ENCODE assay signal across 7 cellular contexts in the genomic region with DNA sequence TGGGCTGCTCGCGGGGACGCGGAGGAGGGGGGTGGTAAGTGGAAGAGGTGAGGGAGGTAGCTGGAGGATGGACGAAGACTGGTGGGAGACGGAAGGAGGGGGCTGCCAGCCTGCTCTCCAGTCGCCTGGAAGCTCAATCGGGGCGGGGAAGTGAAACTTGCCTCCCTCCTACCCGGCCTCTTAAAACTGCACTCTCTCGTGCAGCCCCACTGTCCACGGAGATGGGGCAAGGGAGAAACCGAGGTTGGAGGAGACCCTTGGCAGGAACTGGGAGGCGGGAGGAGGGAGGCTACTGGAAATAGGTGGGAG. TPM values are rescaled to one million over a fixed set of nuclear protein-coding genes. Genes with fewer than 3 reads are reported as not detected.
DNase-seq lines count a peak whose midpoint lies in the region; ATAC-seq, FAIRE-seq and TF ChIP-seq lines count a peak whose summit lies in the region.

No MANE protein-coding gene starts in this region.

- H3K36me3 ChIP-seq in RWPE2 (ENCODE audit: low read depth) (peaks cover 38% of the 10 kb centered on the region), cardiac muscle cell (no peaks in the 10 kb centered on the region), small intestine (ENCODE audit: control insufficient read depth in 2 of 2, insufficient read depth in 2 of 2, low read length in 2 of 2) (no peaks in the 10 kb centered on the region)

- H3K4me3 ChIP-seq in RWPE2 (ENCODE audit: severe bottlenecking), result peak overlapping the region; percentile 95
- peak overlapping the region; percentile 40 for H3K4me3 ChIP-seq in cardiac muscle cell
- peak overlapping the region; percentile 63 to 65 for H3K4me3 ChIP-seq in small intestine (ENCODE audit: low read depth in 1 of 2, low read length in 2 of 2)

- no peaks in the 10 kb centered on the region for H3K27me3 ChIP-seq in RWPE2 (ENCODE audit: insufficient read depth, poor library complexity, severe bottlenecking)
- peaks cover 62% of the 10 kb centered on the region for H3K27me3 ChIP-seq in cardiac muscle cell
- peaks cover 0 to 37% of the 10 kb centered on the region in 2 donors for H3K27me3 ChIP-seq in small intestine (ENCODE audit: control insufficient read depth in 2 of 2, insufficient read depth in 2 of 2, low read length in 2 of 2)

- WGBS in small intestine, 3 donors, result 0 to 4% (median 3%) methylated on average over 14 of the region's 14 CpGs

- no peak for DNase-seq in RWPE2 (ENCODE audit: low spot score)
- peak in 1 of 2 donors; percentile 63 for DNase-seq in cardiac muscle cell (ENCODE audit: low read depth in 1 of 2, low spot score in 1 of 2)
- DNase-seq in small intestine, result peak; percentile 35
- no peak for DNase-seq in RKO (ENCODE audit: low spot score)

- TF ChIP-seq CTCF in RWPE2 (IDR thresholded peaks at IDR 0.05; ENCODE audit: poor library complexity, severe bottlenecking) (peak; percentile 9), cardiac muscle cell (IDR thresholded peaks at IDR 0.05; ENCODE audit: low read depth, low read length) (no peak)

- FAIRE-seq in small intestine (lab: Jason Lieb, UNC), result no peak

- peak overlapping the region; percentile 73 for H3K27ac ChIP-seq in RWPE2 (ENCODE audit: poor library complexity, severe bottlenecking)
- H3K27ac ChIP-seq in cardiac muscle cell, result no peak overlapping the region
- peak overlapping the region; percentile 42 to 43 for H3K27ac ChIP-seq in small intestine (ENCODE audit: low read depth in 1 of 2, low read length in 1 of 2)

- H3K4me1 ChIP-seq in RWPE2 (ENCODE audit: insufficient read depth, poor library complexity, severe bottlenecking) (peaks cover 39% of the 10 kb centered on the region), cardiac muscle cell (ENCODE audit: low read depth) (peaks cover 38% of the 10 kb centered on the region), small intestine (ENCODE audit: control insufficient read depth in 2 of 2, insufficient read depth in 1 of 2, low read depth in 1 of 2, low read length in 1 of 2) (peaks cover 0 to 2% of the 10 kb centered on the region in 2 donors)

- peak; percentile 4 for ATAC-seq in GM21723 (IDR thresholded peaks at IDR 0.05; ENCODE audit: unreplicated experiment)
- no peak; the same call in 1 of the 3 replicates for ATAC-seq in RWPE2 (ENCODE audit: low read depth)
- ATAC-seq in HG02678 (IDR thresholded peaks at IDR 0.05; ENCODE audit: unreplicated experiment), result no peak
- ATAC-seq in GM21528 (IDR thresholded peaks at IDR 0.05; ENCODE audit: low FRiP score, unreplicated experiment), result no peak

- no peaks in the 10 kb centered on the region for H3K9me3 ChIP-seq in RWPE2 (ENCODE audit: severe bottlenecking)
- H3K9me3 ChIP-seq in cardiac muscle cell (ENCODE audit: low read depth), result no peaks in the 10 kb centered on the region
- H3K9me3 ChIP-seq in small intestine (ENCODE audit: control insufficient read depth, low read depth), result no peaks in the 10 kb centered on the region

RNA-seq across cellular contexts. Expression of gene SOX9, which starts 1.1 kb away (rescaled TPM):
- total RNA-seq in cardiac muscle cell, result 3.2 and 4.3 TPM in 2 replicates
- polyA plus RNA-seq in cardiac muscle cell, result 1.1 and 4.5 TPM in 2 replicates
- polyA plus RNA-seq in small intestine, result 10 to 100 TPM in 1 of 3 donors, 1 to 10 TPM in 2; 3.0 to 21.2 (median 5.4) TPM

Comparison
In these comparisons a context has a peak if more than half of its experiments do, and no peak if none do; other contexts are left out.
1. H3K4me3 ChIP-seq: peak in every context shown above with its lines; median percentile 95 in RWPE2; 64 in small intestine; 40 in cardiac muscle cell.